Comparison of ENCODE assay signal across 1 cellular context in the genomic region with DNA sequence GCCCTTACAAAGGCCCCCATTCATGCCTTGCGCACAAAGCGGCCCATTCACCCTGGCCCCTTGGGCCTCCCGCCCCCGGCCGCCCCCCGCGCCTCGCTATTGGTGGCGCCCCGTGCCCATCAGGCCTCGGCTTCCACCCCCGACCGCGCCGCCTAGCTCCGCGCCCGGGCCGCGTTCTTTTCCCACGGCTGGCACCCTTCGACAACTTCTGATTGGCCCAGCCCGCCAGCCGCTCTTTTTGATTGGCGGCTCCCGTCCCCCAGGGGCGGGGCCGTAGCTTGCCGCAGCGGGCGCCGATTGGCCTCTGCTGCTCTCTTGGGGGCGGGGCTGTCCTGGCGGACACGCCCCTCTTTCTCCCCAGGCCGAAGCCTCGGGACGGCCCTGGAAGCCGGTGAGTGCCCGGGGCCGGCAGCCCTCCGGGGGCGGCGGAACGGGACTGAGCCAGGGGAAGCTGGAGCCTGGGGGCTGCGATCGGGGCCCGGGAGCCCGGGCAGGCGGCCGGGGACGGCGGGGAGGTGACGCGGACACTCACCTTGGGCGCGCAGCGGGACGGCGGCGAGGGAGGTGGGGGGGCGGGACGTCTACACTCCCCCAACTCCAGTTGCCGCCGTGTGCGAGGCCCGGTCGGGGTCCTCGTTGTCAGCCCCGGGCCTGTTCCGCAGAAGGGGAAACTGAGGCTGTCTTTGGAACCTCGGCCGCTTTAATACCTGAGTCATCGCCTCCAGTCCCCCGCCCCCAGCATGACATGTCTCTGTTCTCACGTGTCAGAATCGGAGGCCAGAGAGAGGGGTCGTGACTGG.
TF ChIP-seq lines count a peak whose summit lies in the region.

A gene (plus strand): TSS at position 342 of the 800 bp plus-strand sequence. CDS start 6,744 bp downstream, outside the sequence.

TF ChIP-seq in HepG2, 621 proteins besides CTCF, POLR2A, EP300 and RAD21 (continued from another document and continues in another):
- TF ChIP-seq JUND (CRISPR knock-in tag; IDR thresholded peaks at IDR 0.05) (no peak), CBX1 (IDR thresholded peaks at IDR 0.05; ENCODE audit: low read depth) (no peak), POLR2G (IDR thresholded peaks at IDR 0.05; ENCODE audit: low read depth, low read length) (peak; percentile 61), HMG20B (CRISPR knock-in tag; conservative IDR thresholded peaks at IDR 0.05) (0 out of 2 replicates have a peak, but pooled peaks have one; percentile 46), ZFX (CRISPR knock-in tag; IDR thresholded peaks at IDR 0.05; ENCODE audit: low read depth) (0 out of 2 replicates have a peak, but pooled peaks have one; percentile 34), ARNTL (CRISPR knock-in tag; IDR thresholded peaks at IDR 0.05) (no peak), HMG20A (CRISPR knock-in tag; IDR thresholded peaks at IDR 0.05; ENCODE audit: borderline replicate concordance) (no peak), REPIN1 (CRISPR knock-in tag; IDR thresholded peaks at IDR 0.05; ENCODE audit: borderline replicate concordance, low read depth) (no peak), ZNF552 (CRISPR knock-in tag; IDR thresholded peaks at IDR 0.05; ENCODE audit: borderline replicate concordance) (no peak), ZNF326 (CRISPR knock-in tag; IDR thresholded peaks at IDR 0.05; ENCODE audit: borderline replicate concordance) (no peak), NFYC (CRISPR knock-in tag; IDR thresholded peaks at IDR 0.05) (peak; percentile 89), RBFOX2 (IDR thresholded peaks at IDR 0.05; ENCODE audit: low read depth, low read length) (peak; percentile 60), SRSF1 (optimal IDR thresholded peaks at IDR 0.05; ENCODE audit: low read depth, low read length) (no peak), ZNF160 (CRISPR knock-in tag; IDR thresholded peaks at IDR 0.05) (no peak), NBN (conservative IDR thresholded peaks at IDR 0.05) (no peak), ETV6 (CRISPR knock-in tag; conservative IDR thresholded peaks at IDR 0.05) (no peak), ZNF773 (CRISPR knock-in tag; IDR thresholded peaks at IDR 0.05; ENCODE audit: borderline replicate concordance) (no peak), RFX5 (IDR thresholded peaks at IDR 0.05; ENCODE audit: low read depth, low read length) (0 out of 2 replicates have a peak, but pooled peaks have one; percentile 27), SP2 (CRISPR knock-in tag; IDR thresholded peaks at IDR 0.05) (peak; percentile 87), THAP11 (CRISPR knock-in tag; IDR thresholded peaks at IDR 0.05) (no peak), SP1 (IDR thresholded peaks at IDR 0.05) (no peak), SP1 (CRISPR knock-in tag; IDR thresholded peaks at IDR 0.05) (peak; percentile 59), GFI1 (CRISPR knock-in tag; IDR thresholded peaks at IDR 0.05; ENCODE audit: borderline replicate concordance) (no peak), MXD4 (CRISPR knock-in tag; IDR thresholded peaks at IDR 0.05) (no peak), PHF21A (CRISPR knock-in tag; IDR thresholded peaks at IDR 0.05) (peak; percentile 99), GABPB1 (CRISPR knock-in tag; IDR thresholded peaks at IDR 0.05) (peak; percentile 55; the same call in 1 of the 2 replicates), SP4 (CRISPR knock-in tag; IDR thresholded peaks at IDR 0.05) (peak; percentile 91), GLI4 (CRISPR knock-in tag; IDR thresholded peaks at IDR 0.05; ENCODE audit: borderline replicate concordance) (no peak), CCDC6 (CRISPR knock-in tag; IDR thresholded peaks at IDR 0.05) (no peak), GPN1 (CRISPR knock-in tag; IDR thresholded peaks at IDR 0.05; ENCODE audit: borderline replicate concordance) (no peak), AHR (CRISPR knock-in tag; IDR thresholded peaks at IDR 0.05) (no peak), FOSL2 (CRISPR knock-in tag; IDR thresholded peaks at IDR 0.05) (0 out of 2 replicates have a peak, but pooled peaks have one; percentile 14), YY1 (IDR thresholded peaks at IDR 0.05; ENCODE audit: insufficient read depth, insufficient replicate concordance, low read depth, low read length) (peak; percentile 14), FLYWCH1 (CRISPR knock-in tag; IDR thresholded peaks at IDR 0.05) (no peak), RBM39 (IDR thresholded peaks at IDR 0.05; ENCODE audit: low read depth, low read length, poor library complexity, severe bottlenecking) (no peak), HDAC1 (CRISPR knock-in tag; IDR thresholded peaks at IDR 0.05) (no peak)
- TF ChIP-seq, protein P1, sequence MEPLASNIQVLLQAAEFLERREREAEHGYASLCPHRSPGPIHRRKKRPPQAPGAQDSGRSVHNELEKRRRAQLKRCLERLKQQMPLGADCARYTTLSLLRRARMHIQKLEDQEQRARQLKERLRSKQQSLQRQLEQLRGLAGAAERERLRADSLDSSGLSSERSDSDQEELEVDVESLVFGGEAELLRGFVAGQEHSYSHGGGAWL (CRISPR knock-in tag; IDR thresholded peaks at IDR 0.05): no peak
- TF ChIP-seq, protein P2, sequence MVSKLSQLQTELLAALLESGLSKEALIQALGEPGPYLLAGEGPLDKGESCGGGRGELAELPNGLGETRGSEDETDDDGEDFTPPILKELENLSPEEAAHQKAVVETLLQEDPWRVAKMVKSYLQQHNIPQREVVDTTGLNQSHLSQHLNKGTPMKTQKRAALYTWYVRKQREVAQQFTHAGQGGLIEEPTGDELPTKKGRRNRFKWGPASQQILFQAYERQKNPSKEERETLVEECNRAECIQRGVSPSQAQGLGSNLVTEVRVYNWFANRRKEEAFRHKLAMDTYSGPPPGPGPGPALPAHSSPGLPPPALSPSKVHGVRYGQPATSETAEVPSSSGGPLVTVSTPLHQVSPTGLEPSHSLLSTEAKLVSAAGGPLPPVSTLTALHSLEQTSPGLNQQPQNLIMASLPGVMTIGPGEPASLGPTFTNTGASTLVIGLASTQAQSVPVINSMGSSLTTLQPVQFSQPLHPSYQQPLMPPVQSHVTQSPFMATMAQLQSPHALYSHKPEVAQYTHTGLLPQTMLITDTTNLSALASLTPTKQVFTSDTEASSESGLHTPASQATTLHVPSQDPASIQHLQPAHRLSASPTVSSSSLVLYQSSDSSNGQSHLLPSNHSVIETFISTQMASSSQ (IDR thresholded peaks at IDR 0.05; ENCODE audit: low read depth): no peak
- TF ChIP-seq, protein P2 (CRISPR knock-in tag; IDR thresholded peaks at IDR 0.05; ENCODE audit: borderline replicate concordance): no peak
- TF ChIP-seq, protein P3, sequence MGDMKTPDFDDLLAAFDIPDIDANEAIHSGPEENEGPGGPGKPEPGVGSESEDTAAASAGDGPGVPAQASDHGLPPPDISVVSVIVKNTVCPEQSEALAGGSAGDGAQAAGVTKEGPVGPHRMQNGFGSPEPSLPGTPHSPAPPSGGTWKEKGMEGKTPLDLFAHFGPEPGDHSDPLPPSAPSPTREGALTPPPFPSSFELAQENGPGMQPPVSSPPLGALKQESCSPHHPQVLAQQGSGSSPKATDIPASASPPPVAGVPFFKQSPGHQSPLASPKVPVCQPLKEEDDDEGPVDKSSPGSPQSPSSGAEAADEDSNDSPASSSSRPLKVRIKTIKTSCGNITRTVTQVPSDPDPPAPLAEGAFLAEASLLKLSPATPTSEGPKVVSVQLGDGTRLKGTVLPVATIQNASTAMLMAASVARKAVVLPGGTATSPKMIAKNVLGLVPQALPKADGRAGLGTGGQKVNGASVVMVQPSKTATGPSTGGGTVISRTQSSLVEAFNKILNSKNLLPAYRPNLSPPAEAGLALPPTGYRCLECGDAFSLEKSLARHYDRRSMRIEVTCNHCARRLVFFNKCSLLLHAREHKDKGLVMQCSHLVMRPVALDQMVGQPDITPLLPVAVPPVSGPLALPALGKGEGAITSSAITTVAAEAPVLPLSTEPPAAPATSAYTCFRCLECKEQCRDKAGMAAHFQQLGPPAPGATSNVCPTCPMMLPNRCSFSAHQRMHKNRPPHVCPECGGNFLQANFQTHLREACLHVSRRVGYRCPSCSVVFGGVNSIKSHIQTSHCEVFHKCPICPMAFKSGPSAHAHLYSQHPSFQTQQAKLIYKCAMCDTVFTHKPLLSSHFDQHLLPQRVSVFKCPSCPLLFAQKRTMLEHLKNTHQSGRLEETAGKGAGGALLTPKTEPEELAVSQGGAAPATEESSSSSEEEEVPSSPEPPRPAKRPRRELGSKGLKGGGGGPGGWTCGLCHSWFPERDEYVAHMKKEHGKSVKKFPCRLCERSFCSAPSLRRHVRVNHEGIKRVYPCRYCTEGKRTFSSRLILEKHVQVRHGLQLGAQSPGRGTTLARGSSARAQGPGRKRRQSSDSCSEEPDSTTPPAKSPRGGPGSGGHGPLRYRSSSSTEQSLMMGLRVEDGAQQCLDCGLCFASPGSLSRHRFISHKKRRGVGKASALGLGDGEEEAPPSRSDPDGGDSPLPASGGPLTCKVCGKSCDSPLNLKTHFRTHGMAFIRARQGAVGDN (CRISPR knock-in tag; IDR thresholded peaks at IDR 0.05): peak; percentile 46; the same call in 1 of the 2 replicates
- TF ChIP-seq, protein P4, sequence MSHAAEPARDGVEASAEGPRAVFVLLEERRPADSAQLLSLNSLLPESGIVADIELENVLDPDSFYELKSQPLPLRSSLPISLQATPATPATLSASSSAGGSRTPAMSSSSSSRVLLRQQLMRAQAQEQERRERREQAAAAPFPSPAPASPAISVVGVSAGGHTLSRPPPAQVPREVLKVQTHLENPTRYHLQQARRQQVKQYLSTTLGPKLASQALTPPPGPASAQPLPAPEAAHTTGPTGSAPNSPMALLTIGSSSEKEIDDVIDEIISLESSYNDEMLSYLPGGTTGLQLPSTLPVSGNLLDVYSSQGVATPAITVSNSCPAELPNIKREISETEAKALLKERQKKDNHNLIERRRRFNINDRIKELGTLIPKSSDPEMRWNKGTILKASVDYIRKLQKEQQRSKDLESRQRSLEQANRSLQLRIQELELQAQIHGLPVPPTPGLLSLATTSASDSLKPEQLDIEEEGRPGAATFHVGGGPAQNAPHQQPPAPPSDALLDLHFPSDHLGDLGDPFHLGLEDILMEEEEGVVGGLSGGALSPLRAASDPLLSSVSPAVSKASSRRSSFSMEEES (CRISPR knock-in tag; IDR thresholded peaks at IDR 0.05): no peak
- TF ChIP-seq, protein P5, sequence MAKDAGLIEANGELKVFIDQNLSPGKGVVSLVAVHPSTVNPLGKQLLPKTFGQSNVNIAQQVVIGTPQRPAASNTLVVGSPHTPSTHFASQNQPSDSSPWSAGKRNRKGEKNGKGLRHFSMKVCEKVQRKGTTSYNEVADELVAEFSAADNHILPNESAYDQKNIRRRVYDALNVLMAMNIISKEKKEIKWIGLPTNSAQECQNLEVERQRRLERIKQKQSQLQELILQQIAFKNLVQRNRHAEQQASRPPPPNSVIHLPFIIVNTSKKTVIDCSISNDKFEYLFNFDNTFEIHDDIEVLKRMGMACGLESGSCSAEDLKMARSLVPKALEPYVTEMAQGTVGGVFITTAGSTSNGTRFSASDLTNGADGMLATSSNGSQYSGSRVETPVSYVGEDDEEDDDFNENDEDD (CRISPR knock-in tag; IDR thresholded peaks at IDR 0.05; ENCODE audit: borderline replicate concordance): peak; percentile 19; the same call in 1 of the 2 replicates
- TF ChIP-seq, protein P6, sequence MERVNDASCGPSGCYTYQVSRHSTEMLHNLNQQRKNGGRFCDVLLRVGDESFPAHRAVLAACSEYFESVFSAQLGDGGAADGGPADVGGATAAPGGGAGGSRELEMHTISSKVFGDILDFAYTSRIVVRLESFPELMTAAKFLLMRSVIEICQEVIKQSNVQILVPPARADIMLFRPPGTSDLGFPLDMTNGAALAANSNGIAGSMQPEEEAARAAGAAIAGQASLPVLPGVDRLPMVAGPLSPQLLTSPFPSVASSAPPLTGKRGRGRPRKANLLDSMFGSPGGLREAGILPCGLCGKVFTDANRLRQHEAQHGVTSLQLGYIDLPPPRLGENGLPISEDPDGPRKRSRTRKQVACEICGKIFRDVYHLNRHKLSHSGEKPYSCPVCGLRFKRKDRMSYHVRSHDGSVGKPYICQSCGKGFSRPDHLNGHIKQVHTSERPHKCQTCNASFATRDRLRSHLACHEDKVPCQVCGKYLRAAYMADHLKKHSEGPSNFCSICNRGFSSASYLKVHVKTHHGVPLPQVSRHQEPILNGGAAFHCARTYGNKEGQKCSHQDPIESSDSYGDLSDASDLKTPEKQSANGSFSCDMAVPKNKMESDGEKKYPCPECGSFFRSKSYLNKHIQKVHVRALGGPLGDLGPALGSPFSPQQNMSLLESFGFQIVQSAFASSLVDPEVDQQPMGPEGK (CRISPR knock-in tag; IDR thresholded peaks at IDR 0.05): peak; percentile 76; the same call in 1 of the 2 replicates
- TF ChIP-seq, protein P7, sequence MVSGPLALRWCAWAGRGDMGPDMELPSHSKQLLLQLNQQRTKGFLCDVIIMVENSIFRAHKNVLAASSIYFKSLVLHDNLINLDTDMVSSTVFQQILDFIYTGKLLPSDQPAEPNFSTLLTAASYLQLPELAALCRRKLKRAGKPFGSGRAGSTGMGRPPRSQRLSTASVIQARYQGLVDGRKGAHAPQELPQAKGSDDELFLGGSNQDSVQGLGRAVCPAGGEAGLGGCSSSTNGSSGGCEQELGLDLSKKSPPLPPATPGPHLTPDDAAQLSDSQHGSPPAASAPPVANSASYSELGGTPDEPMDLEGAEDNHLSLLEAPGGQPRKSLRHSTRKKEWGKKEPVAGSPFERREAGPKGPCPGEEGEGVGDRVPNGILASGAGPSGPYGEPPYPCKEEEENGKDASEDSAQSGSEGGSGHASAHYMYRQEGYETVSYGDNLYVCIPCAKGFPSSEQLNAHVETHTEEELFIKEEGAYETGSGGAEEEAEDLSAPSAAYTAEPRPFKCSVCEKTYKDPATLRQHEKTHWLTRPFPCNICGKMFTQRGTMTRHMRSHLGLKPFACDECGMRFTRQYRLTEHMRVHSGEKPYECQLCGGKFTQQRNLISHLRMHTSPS (CRISPR knock-in tag; IDR thresholded peaks at IDR 0.05; ENCODE audit: low read depth): 0 out of 2 replicates have a peak, but pooled peaks have one; percentile 48
- TF ChIP-seq, protein P8, sequence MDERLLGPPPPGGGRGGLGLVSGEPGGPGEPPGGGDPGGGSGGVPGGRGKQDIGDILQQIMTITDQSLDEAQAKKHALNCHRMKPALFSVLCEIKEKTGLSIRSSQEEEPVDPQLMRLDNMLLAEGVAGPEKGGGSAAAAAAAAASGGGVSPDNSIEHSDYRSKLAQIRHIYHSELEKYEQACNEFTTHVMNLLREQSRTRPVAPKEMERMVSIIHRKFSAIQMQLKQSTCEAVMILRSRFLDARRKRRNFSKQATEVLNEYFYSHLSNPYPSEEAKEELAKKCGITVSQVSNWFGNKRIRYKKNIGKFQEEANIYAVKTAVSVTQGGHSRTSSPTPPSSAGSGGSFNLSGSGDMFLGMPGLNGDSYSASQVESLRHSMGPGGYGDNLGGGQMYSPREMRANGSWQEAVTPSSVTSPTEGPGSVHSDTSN (CRISPR knock-in tag; IDR thresholded peaks at IDR 0.05): peak; percentile 80
- TF ChIP-seq, protein P9, sequence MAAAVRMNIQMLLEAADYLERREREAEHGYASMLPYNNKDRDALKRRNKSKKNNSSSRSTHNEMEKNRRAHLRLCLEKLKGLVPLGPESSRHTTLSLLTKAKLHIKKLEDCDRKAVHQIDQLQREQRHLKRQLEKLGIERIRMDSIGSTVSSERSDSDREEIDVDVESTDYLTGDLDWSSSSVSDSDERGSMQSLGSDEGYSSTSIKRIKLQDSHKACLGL (CRISPR knock-in tag; IDR thresholded peaks at IDR 0.05): no peak
